Comparison of ENCODE assay signal across 14 cellular contexts in genomic region chr9:92724528-92725265, GRCh38. TPM values are rescaled to one million over a fixed set of nuclear protein-coding genes. Genes with fewer than 3 reads are reported as not detected.
DNase-seq lines count a peak whose midpoint lies in the region; ATAC-seq, FAIRE-seq and TF ChIP-seq lines count a peak whose summit lies in the region.
"Had no signal": no experiment of that assay in that cellular context is flagged by ENCODE, and none has a peak within 500 bp of the region (broad histone marks: within the 10 kb centered on the region; RNA-seq: fewer than 3 reads in every experiment).

No MANE protein-coding gene starts in this region.

- no peak for DNase-seq in stimulated activated naive CD8-positive, alpha-beta T cell treated with anti-CD3 and anti-CD28 coated beads, Interleukin-15, amount 100 ng/mL, for 72 hours
- no peak for DNase-seq in stimulated activated naive CD8-positive, alpha-beta T cell treated with anti-CD3 and anti-CD28 coated beads, Interleukin-15, Interleukin-2, amounts not matched to agents 100 U/mL and 50 U/mL, for 24 hours
- DNase-seq in SHP77 (lab: John Stamatoyannopoulos, UW) (peak; percentile 56 to 76), lower leg skin (ENCODE audit: low spot score in 2 of 2) (peak; percentile 16 to 75), SKM-1 (lab: John Stamatoyannopoulos, UW; ENCODE audit: unreplicated experiment) (no peak), HUDEP-2 (lab: John Stamatoyannopoulos, UW; ENCODE audit: unreplicated experiment in 76 of 76) (no peak), HTR-8/SVneo (ENCODE audit: insufficient read length, low spot score) (no peak)
- DNase-seq: activated T-cell treated with anti-CD3 and anti-CD28 coated beads for 4 hours; MM.1S; stimulated activated CD4-positive, alpha-beta T cell treated with anti-CD3 and anti-CD28 coated beads, Interleukin-1b, Interleukin-23, amount 100 ng/mL, for 48 hours; T-helper 9 cell had no signal

- H3K4me3 ChIP-seq in lower leg skin (ENCODE audit: low read depth, poor library complexity, severe bottlenecking), result no peak overlapping the region
- H3K4me3 ChIP-seq: GM12878 had no signal

- no peak for TF ChIP-seq CTCF in lower leg skin (IDR thresholded peaks at IDR 0.05)

- peaks cover 24% of the 10 kb centered on the region for H3K4me1 Mint-ChIP-seq in stimulated activated naive CD8-positive, alpha-beta T cell treated with anti-CD3 and anti-CD28 coated beads, Interleukin-15, amount 100 ng/mL, for 72 hours

- FAIRE-seq in HTR-8/SVneo (lab: Jason Lieb, UNC), result no peak
- FAIRE-seq: GM12878, kidney had no signal

- 65 to 66% methylated on average over 9 to 10 of the region's 10 CpGs for WGBS in lower leg skin, 2 donors

- intact Hi-C loops in lower leg skin (cut with DNase I; ENCODE audit: low total_unique reads), result no loop called here

- peak overlapping the region; percentile 14 to 75 for H3K27ac Mint-ChIP-seq in stimulated activated naive CD8-positive, alpha-beta T cell treated with anti-CD3 and anti-CD28 coated beads, Interleukin-15, amount 100 ng/mL, for 72 hours

- no peak for ATAC-seq in stimulated activated naive CD8-positive, alpha-beta T cell treated with anti-CD3 and anti-CD28 coated beads, Interleukin-15, amount 100 ng/mL, for 72 hours
- ATAC-seq in stimulated activated naive CD8-positive, alpha-beta T cell treated with anti-CD3 and anti-CD28 coated beads, Interleukin-15, Interleukin-2, amounts not matched to agents 100 U/mL and 50 U/mL, for 24 hours, result no peak
- ATAC-seq in HG03342 (IDR thresholded peaks at IDR 0.05; ENCODE audit: unreplicated experiment), result no peak
- ATAC-seq: GM12878 had no signal

- H3K4me3 Mint-ChIP-seq in stimulated activated naive CD8-positive, alpha-beta T cell treated with anti-CD3 and anti-CD28 coated beads, Interleukin-15, amount 100 ng/mL, for 72 hours, result no peak overlapping the region

- H3K9me3 Mint-ChIP-seq in stimulated activated naive CD8-positive, alpha-beta T cell treated with anti-CD3 and anti-CD28 coated beads, Interleukin-15, amount 100 ng/mL, for 72 hours, result no peaks in the 10 kb centered on the region

- no peaks in the 10 kb centered on the region for H3K27me3 Mint-ChIP-seq in stimulated activated naive CD8-positive, alpha-beta T cell treated with anti-CD3 and anti-CD28 coated beads, Interleukin-15, amount 100 ng/mL, for 72 hours

- TF ChIP-seq POLR2A in lower leg skin (IDR thresholded peaks at IDR 0.05), result no peak

RNA-seq across cellular contexts. Expression of gene BICD2, which starts 39.9 kb away (rescaled TPM):
- total RNA-seq in lower leg skin, result 100 to 1,000 TPM; 177 to 182 (median 180) TPM

RNA-seq across cellular contexts. Expression of gene IPPK, which starts 54.8 kb away (rescaled TPM):
- 10 to 100 TPM; 49.2 to 71.5 (median 54.4) TPM for total RNA-seq in lower leg skin

Comparison
In these comparisons a context has a peak if more than half of its experiments do, and no peak if none do; other contexts are left out.
1. DNase-seq: peak in SHP77 (2 of 2) and lower leg skin (2 of 2); none in stimulated activated naive CD8-positive, alpha-beta T cell treated with anti-CD3 and anti-CD28 coated beads, Interleukin-15, amount 100 ng/mL, for 72 hours (0 of 2), stimulated activated naive CD8-positive, alpha-beta T cell treated with anti-CD3 and anti-CD28 coated beads, Interleukin-15, Interleukin-2, amounts not matched to agents 100 U/mL and 50 U/mL, for 24 hours (single experiment), SKM-1 (single experiment), HUDEP-2 (0 of 76) and HTR-8/SVneo (single experiment).